20 cellular contexts compared by ENCODE assay signal in genomic region chr4:185700048-185700447, GRCh38.
DNase-seq lines count a peak whose midpoint lies in the region; ATAC-seq and TF ChIP-seq lines count a peak whose summit lies in the region.
"Had no signal": no experiment of that assay in that cellular context is flagged by ENCODE, and none has a peak within 500 bp of the region (broad histone marks: within the 10 kb centered on the region; RNA-seq: fewer than 3 reads in every experiment).

No MANE protein-coding gene starts in this region.

- H3K9me3 ChIP-seq in left lung, result no peaks in the 10 kb centered on the region
- H3K9me3 ChIP-seq in CD4-positive, alpha-beta T cell (ENCODE audit: control insufficient read depth, low read length), result no peaks in the 10 kb centered on the region
- H3K9me3 ChIP-seq in naive thymus-derived CD4-positive, alpha-beta T cell (ENCODE audit: control insufficient read depth in 2 of 3, low read length in 3 of 3), result no peaks in the 10 kb centered on the region
- H3K9me3 ChIP-seq: Peyer's patch had no signal

- intact Hi-C loops in left lung (cut with DNase I), result no loop called here
- intact Hi-C loops in CD4-positive, alpha-beta T cell (cut with DNase I, micrococcal nuclease), result no loop called here
- intact Hi-C loops in activated CD8-positive, alpha-beta T cell treated with anti-CD3 and anti-CD28 coated beads for 36 hours (cut with micrococcal nuclease), result no loop called here
- intact Hi-C loops in naive thymus-derived CD4-positive, alpha-beta T cell (cut with micrococcal nuclease), result no loop called here

- H3K27ac ChIP-seq in coronary artery (peak overlapping the region; percentile 71 to 83), left lung (no peak overlapping the region)
- no peak overlapping the region for H3K27ac ChIP-seq in CD4-positive, alpha-beta T cell (ENCODE audit: low read depth, low read length)
- no peak overlapping the region for H3K27ac ChIP-seq in naive thymus-derived CD4-positive, alpha-beta T cell (ENCODE audit: low read depth, low read length)
- H3K27ac ChIP-seq: HL-60, Peyer's patch had no signal

- POLR2A ChIA-PET in CD4-positive, alpha-beta T cell (lab: Charles Lee), result no interaction called here
- POLR2A ChIA-PET in activated CD8-positive, alpha-beta T cell treated with anti-CD3 and anti-CD28 coated beads for 36 hours (lab: Charles Lee), result no interaction called here
- POLR2A ChIA-PET in naive thymus-derived CD4-positive, alpha-beta T cell (lab: Charles Lee), result no interaction called here

- H3K4me3 ChIP-seq in coronary artery (no peak overlapping the region), left lung (no peak overlapping the region)
- H3K4me3 ChIP-seq in naive thymus-derived CD4-positive, alpha-beta T cell (ENCODE audit: low read length), result no peak overlapping the region
- H3K4me3 ChIP-seq: Peyer's patch had no signal

- H3K9me3 Mint-ChIP-seq in CD4-positive, alpha-beta T cell, result no peaks in the 10 kb centered on the region
- H3K9me3 Mint-ChIP-seq in activated CD8-positive, alpha-beta T cell treated with anti-CD3 and anti-CD28 coated beads for 36 hours, result peaks cover 2% of the 10 kb centered on the region
- H3K9me3 Mint-ChIP-seq in naive thymus-derived CD4-positive, alpha-beta T cell, result peaks cover 0 to 6% (median 2%) of the 10 kb centered on the region in 11 donors
- H3K9me3 Mint-ChIP-seq: activated naive CD4-positive, alpha-beta T cell treated with anti-CD3 and anti-CD28 coated beads, Interleukin-2, amount 50 U/mL, for 24 hours; T-helper 1 cell treated with Interleukin-12 subunit alpha and Interleukin-12 subunit beta and Interleukin-4 antibody, amounts not matched to agents 30 μg/mL and 1 μg/mL, for 36 hours had no signal

- peaks cover 14% of the 10 kb centered on the region for H3K27me3 Mint-ChIP-seq in CD4-positive, alpha-beta T cell
- H3K27me3 Mint-ChIP-seq in activated CD8-positive, alpha-beta T cell treated with anti-CD3 and anti-CD28 coated beads for 36 hours, result no peaks in the 10 kb centered on the region
- H3K27me3 Mint-ChIP-seq in naive thymus-derived CD4-positive, alpha-beta T cell, result peaks cover 0 to 29% (median 15%) of the 10 kb centered on the region in 5 donors
- H3K27me3 Mint-ChIP-seq: progenitor cell of endocrine pancreas had no signal

- peak; percentile 33 for ATAC-seq in left lung
- ATAC-seq in CD4-positive, alpha-beta T cell (ENCODE audit: poor library complexity), result no peak
- ATAC-seq in activated CD8-positive, alpha-beta T cell treated with anti-CD3 and anti-CD28 coated beads for 36 hours, result no peak
- no peak for ATAC-seq in naive thymus-derived CD4-positive, alpha-beta T cell
- ATAC-seq in omental fat pad (ENCODE audit: low FRiP score), result no peak
- ATAC-seq: activated CD4-positive, CD25-positive, alpha-beta regulatory T cell treated with anti-CD3 and anti-CD28 coated beads, Interleukin-2, amount 50 U/mL, for 24 hours had no signal

- no peak overlapping the region for H3K27ac Mint-ChIP-seq in CD4-positive, alpha-beta T cell
- no peak overlapping the region for H3K27ac Mint-ChIP-seq in activated CD8-positive, alpha-beta T cell treated with anti-CD3 and anti-CD28 coated beads for 36 hours
- H3K27ac Mint-ChIP-seq in naive thymus-derived CD4-positive, alpha-beta T cell, result no peak overlapping the region
- H3K27ac Mint-ChIP-seq: activated naive CD4-positive, alpha-beta T cell treated with anti-CD3 and anti-CD28 coated beads, Interleukin-2, amount 50 U/mL, for 24 hours; progenitor cell of endocrine pancreas; T-helper 1 cell treated with Interleukin-12 subunit alpha and Interleukin-12 subunit beta and Interleukin-4 antibody, amounts not matched to agents 30 μg/mL and 1 μg/mL, for 36 hours had no signal

- no peak overlapping the region for H3K4me3 Mint-ChIP-seq in CD4-positive, alpha-beta T cell
- H3K4me3 Mint-ChIP-seq in activated CD8-positive, alpha-beta T cell treated with anti-CD3 and anti-CD28 coated beads for 36 hours, result no peak overlapping the region
- no peak overlapping the region for H3K4me3 Mint-ChIP-seq in naive thymus-derived CD4-positive, alpha-beta T cell
- H3K4me3 Mint-ChIP-seq: activated naive CD4-positive, alpha-beta T cell treated with anti-CD3 and anti-CD28 coated beads, Interleukin-2, amount 50 U/mL, for 24 hours; T-helper 1 cell treated with Interleukin-12 subunit alpha and Interleukin-12 subunit beta and Interleukin-4 antibody, amounts not matched to agents 30 μg/mL and 1 μg/mL, for 36 hours had no signal

- TF ChIP-seq CTCF in coronary artery (IDR thresholded peaks at IDR 0.05) (no peak), left lung (IDR thresholded peaks at IDR 0.05) (no peak), omental fat pad (IDR thresholded peaks at IDR 0.05) (no peak)
- no peak for TF ChIP-seq CTCF in CD4-positive, alpha-beta T cell (IDR thresholded peaks at IDR 0.05)
- TF ChIP-seq CTCF in activated CD8-positive, alpha-beta T cell treated with anti-CD3 and anti-CD28 coated beads for 36 hours (IDR thresholded peaks at IDR 0.05), result no peak

- H3K4me1 Mint-ChIP-seq in CD4-positive, alpha-beta T cell (ENCODE audit: low read depth), result no peaks in the 10 kb centered on the region
- no peaks in the 10 kb centered on the region for H3K4me1 Mint-ChIP-seq in activated CD8-positive, alpha-beta T cell treated with anti-CD3 and anti-CD28 coated beads for 36 hours (ENCODE audit: low read depth)
- no peaks in the 10 kb centered on the region for H3K4me1 Mint-ChIP-seq in naive thymus-derived CD4-positive, alpha-beta T cell
- H3K4me1 Mint-ChIP-seq: activated naive CD4-positive, alpha-beta T cell treated with anti-CD3 and anti-CD28 coated beads, Interleukin-2, amount 50 U/mL, for 24 hours had no signal

- H3K4me1 ChIP-seq in left lung, result no peaks in the 10 kb centered on the region
- H3K4me1 ChIP-seq in naive thymus-derived CD4-positive, alpha-beta T cell (ENCODE audit: control insufficient read depth in 2 of 2, insufficient read depth in 2 of 2, low read length in 2 of 2), result no peaks in the 10 kb centered on the region
- H3K4me1 ChIP-seq: Peyer's patch had no signal

- no peaks in the 10 kb centered on the region for H3K27me3 ChIP-seq in left lung
- H3K27me3 ChIP-seq in CD4-positive, alpha-beta T cell (ENCODE audit: control insufficient read depth, insufficient read depth, low read length), result no peaks in the 10 kb centered on the region
- H3K27me3 ChIP-seq in naive thymus-derived CD4-positive, alpha-beta T cell (ENCODE audit: control insufficient read depth in 2 of 2, insufficient read depth in 2 of 2, low read length in 2 of 2), result no peaks in the 10 kb centered on the region
- H3K27me3 ChIP-seq: Peyer's patch had no signal

- CTCF ChIA-PET in CD4-positive, alpha-beta T cell (lab: Charles Lee), result no interaction called here
- CTCF ChIA-PET in activated CD8-positive, alpha-beta T cell treated with anti-CD3 and anti-CD28 coated beads for 36 hours (lab: Charles Lee), result interaction anchor here (1.0 kb wide), 1 partner anchor 15 kb away, joined by 3 read pairs; no protein-coding TSS in a partner anchor
- CTCF ChIA-PET in naive thymus-derived CD4-positive, alpha-beta T cell (lab: Charles Lee), result no interaction called here

- no peaks in the 10 kb centered on the region for H3K36me3 Mint-ChIP-seq in CD4-positive, alpha-beta T cell (ENCODE audit: low read depth)
- no peaks in the 10 kb centered on the region for H3K36me3 Mint-ChIP-seq in activated CD8-positive, alpha-beta T cell treated with anti-CD3 and anti-CD28 coated beads for 36 hours (ENCODE audit: low read depth)
- no peaks in the 10 kb centered on the region for H3K36me3 Mint-ChIP-seq in naive thymus-derived CD4-positive, alpha-beta T cell
- H3K36me3 Mint-ChIP-seq: activated naive CD4-positive, alpha-beta T cell treated with anti-CD3 and anti-CD28 coated beads, Interleukin-2, amount 50 U/mL, for 24 hours had no signal

- no peaks in the 10 kb centered on the region for H3K36me3 ChIP-seq in left lung
- no peaks in the 10 kb centered on the region for H3K36me3 ChIP-seq in naive thymus-derived CD4-positive, alpha-beta T cell (ENCODE audit: control insufficient read depth in 2 of 3, insufficient read depth in 3 of 3, low read length in 3 of 3)
- H3K36me3 ChIP-seq: Peyer's patch had no signal

- peak; percentile 39 for DNase-seq in A172 (ENCODE audit: low spot score)
- DNase-seq in NCI-H510A (lab: John Stamatoyannopoulos, UW), result peak; percentile 5
- DNase-seq in coronary artery (ENCODE audit: low spot score), result no peak
- no peak for DNase-seq in left lung
- DNase-seq in CD4-positive, alpha-beta T cell, result no peak
- no peak for DNase-seq in activated CD8-positive, alpha-beta T cell treated with anti-CD3 and anti-CD28 coated beads for 36 hours
- no peak for DNase-seq in naive thymus-derived CD4-positive, alpha-beta T cell
- no peak for DNase-seq in omental fat pad (ENCODE audit: low spot score)
- DNase-seq: cerebellar nuclear complex, COR-L47, Karpas-422, kidney, NCI-H1436 treated with DMSO at 0.1 percent for 48 hours, NCI-H526 treated with DMSO at 0.1 percent for 48 hours, Peyer's patch had no signal

Comparison
In these comparisons a context has a peak if more than half of its experiments do, and no peak if none do; other contexts are left out.
1. DNase-seq: peak in A172 (single experiment) and NCI-H510A (single experiment); none in coronary artery (single experiment), left lung (0 of 2), CD4-positive, alpha-beta T cell (0 of 10), activated CD8-positive, alpha-beta T cell treated with anti-CD3 and anti-CD28 coated beads for 36 hours (single experiment), naive thymus-derived CD4-positive, alpha-beta T cell (0 of 9) and omental fat pad (single experiment).
2. H3K27ac ChIP-seq: peak in coronary artery (2 of 2); none in left lung (0 of 2), CD4-positive, alpha-beta T cell (single experiment) and naive thymus-derived CD4-positive, alpha-beta T cell (single experiment).